ENCODE assay signal across 10 cellular contexts in genomic region chr18:35026407-35027061, GRCh38. TPM values are rescaled to one million over a fixed set of nuclear protein-coding genes. Genes with fewer than 3 reads are reported as not detected.
DNase-seq lines count a peak whose midpoint lies in the region; ATAC-seq and TF ChIP-seq lines count a peak whose summit lies in the region.
"Had no signal": no experiment of that assay in that cellular context is flagged by ENCODE, and none has a peak within 500 bp of the region (broad histone marks: within the 10 kb centered on the region; RNA-seq: fewer than 3 reads in every experiment).

No MANE protein-coding gene starts in this region.

- H3K4me1 Mint-ChIP-seq in activated T-helper 2 cell treated with anti-CD3 and anti-CD28 coated beads, Interferon-gamma antibody, Interleukin-2, Interleukin-4, amounts not matched to agents 10 μg/mL and 5 μg/mL and 100 μg/mL, durations not matched to agents 14 hours and 24 hours and 36 hours (ENCODE audit: low read depth) = peaks cover 40% of the 10 kb centered on the region

- peak; percentile 14; the same call in 1 of the 2 replicates for TF ChIP-seq CTCF in C4-2B (conservative IDR thresholded peaks at IDR 0.05)
- TF ChIP-seq CTCF in GM13976 (IDR thresholded peaks at IDR 0.05; ENCODE audit: borderline replicate concordance, control extremely low read depth, extremely low read depth, insufficient read depth, missing control alignments) = peak; percentile 19
- peak; percentile 29 for TF ChIP-seq CTCF in foreskin keratinocyte (conservative IDR thresholded peaks at IDR 0.05)

- H3K9me3 Mint-ChIP-seq in activated T-helper 2 cell treated with anti-CD3 and anti-CD28 coated beads, Interferon-gamma antibody, Interleukin-2, Interleukin-4, amounts not matched to agents 10 μg/mL and 5 μg/mL and 100 μg/mL, durations not matched to agents 14 hours and 24 hours and 36 hours = peaks cover 4% of the 10 kb centered on the region
- H3K9me3 Mint-ChIP-seq: nephron had no signal

- H3K36me3 Mint-ChIP-seq in activated T-helper 2 cell treated with anti-CD3 and anti-CD28 coated beads, Interferon-gamma antibody, Interleukin-2, Interleukin-4, amounts not matched to agents 10 μg/mL and 5 μg/mL and 100 μg/mL, durations not matched to agents 14 hours and 24 hours and 36 hours (ENCODE audit: low read depth) = no peaks in the 10 kb centered on the region

- intact Hi-C loops in activated T-helper 2 cell treated with anti-CD3 and anti-CD28 coated beads, Interferon-gamma antibody, Interleukin-2, Interleukin-4, amounts not matched to agents 10 μg/mL and 5 μg/mL and 100 μg/mL, durations not matched to agents 14 hours and 24 hours and 36 hours (cut with micrococcal nuclease) = loop anchor here (1.0 to 5.0 kb wide), 3 partner anchors 118 to 216 kb away; partner anchors contain the start of gene ZNF397

- ATAC-seq in foreskin keratinocyte = peak; percentile 28
- no peak for ATAC-seq in HG03469 (IDR thresholded peaks at IDR 0.05; ENCODE audit: unreplicated experiment)

- H3K27ac ChIP-seq in C4-2B = no peak overlapping the region
- H3K27ac ChIP-seq in foreskin keratinocyte = no peak overlapping the region
- H3K27ac ChIP-seq: thoracic aorta had no signal

- H3K27ac Mint-ChIP-seq in activated T-helper 2 cell treated with anti-CD3 and anti-CD28 coated beads, Interferon-gamma antibody, Interleukin-2, Interleukin-4, amounts not matched to agents 10 μg/mL and 5 μg/mL and 100 μg/mL, durations not matched to agents 14 hours and 24 hours and 36 hours = no peak overlapping the region

- peaks cover 4% of the 10 kb centered on the region for H3K27me3 Mint-ChIP-seq in activated T-helper 2 cell treated with anti-CD3 and anti-CD28 coated beads, Interferon-gamma antibody, Interleukin-2, Interleukin-4, amounts not matched to agents 10 μg/mL and 5 μg/mL and 100 μg/mL, durations not matched to agents 14 hours and 24 hours and 36 hours (ENCODE audit: low read depth)

- no peaks in the 10 kb centered on the region for H3K4me1 ChIP-seq in foreskin keratinocyte

- peaks cover 20% of the 10 kb centered on the region for H3K27me3 ChIP-seq in foreskin keratinocyte

- DNase-seq in GM13976 (ENCODE audit: low spot score) = no peak
- peak; percentile 64 for DNase-seq in NAMALWA (ENCODE audit: low spot score)
- no peak for DNase-seq in foreskin keratinocyte
- DNase-seq in HCEC 1CT = no peak
- no peak for DNase-seq in NCI-H1930 (lab: John Stamatoyannopoulos, UW)
- no peak for DNase-seq in activated T-helper 2 cell treated with anti-CD3 and anti-CD28 coated beads, Interferon-gamma antibody, Interleukin-2, Interleukin-4, amounts not matched to agents 10 μg/mL and 5 μg/mL and 100 μg/mL, durations not matched to agents 14 hours and 24 hours and 36 hours (ENCODE audit: low spot score)

- in situ Hi-C loops in GM13976 (cut with MboI; ENCODE audit: low sequenced_read_pairs, unreplicated experiment) = no loop called here

- no peak overlapping the region for H3K4me3 Mint-ChIP-seq in activated T-helper 2 cell treated with anti-CD3 and anti-CD28 coated beads, Interferon-gamma antibody, Interleukin-2, Interleukin-4, amounts not matched to agents 10 μg/mL and 5 μg/mL and 100 μg/mL, durations not matched to agents 14 hours and 24 hours and 36 hours (ENCODE audit: low read depth)

RNA-seq across cellular contexts. Expression of gene MAPRE2, which starts 14.7 kb away (rescaled TPM):
- 8.0 and 11.0 TPM in 2 replicates for total RNA-seq in foreskin keratinocyte
- 4.4 and 4.5 TPM in 2 replicates for polyA plus RNA-seq in foreskin keratinocyte
- 42.7 and 44.6 TPM in 2 replicates for total RNA-seq in activated T-helper 2 cell treated with anti-CD3 and anti-CD28 coated beads, Interferon-gamma antibody, Interleukin-2, Interleukin-4, amounts not matched to agents 10 μg/mL and 5 μg/mL and 100 μg/mL, durations not matched to agents 14 hours and 24 hours and 36 hours
